Comparison of ENCODE assay signal across 10 cellular contexts in the genomic region with DNA sequence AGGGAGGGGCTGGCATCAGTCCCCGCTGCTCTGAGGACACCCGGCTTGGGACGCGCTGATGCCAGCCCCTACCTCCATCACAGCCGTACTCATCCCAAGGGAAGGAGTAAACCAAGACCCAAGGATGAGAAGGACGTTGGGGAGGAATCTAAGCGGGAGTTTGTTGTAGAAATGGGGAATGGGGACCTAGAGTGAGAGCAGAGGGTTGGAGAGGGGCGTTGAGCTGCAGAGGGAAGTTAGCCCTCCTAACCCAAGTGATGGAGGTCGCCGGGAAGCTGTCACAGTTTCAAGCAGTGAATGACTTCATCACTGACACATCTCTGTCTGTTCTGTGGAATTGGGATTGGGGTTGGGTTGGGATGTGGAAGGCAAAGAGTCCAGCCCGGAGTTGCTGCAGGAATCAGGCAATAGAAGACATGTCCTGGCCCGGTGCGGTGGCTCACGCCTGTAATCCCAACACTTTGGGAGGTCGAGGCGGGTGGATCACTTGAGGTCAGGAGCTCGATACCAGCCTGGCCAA. TPM values are rescaled to one million over a fixed set of nuclear protein-coding genes. Genes with fewer than 3 reads are reported as not detected.
A peak's percentile ranks its signal among the peaks of the same experiment; 100 is the strongest.
DNase-seq lines count a peak whose midpoint lies in the region; ATAC-seq, FAIRE-seq and TF ChIP-seq lines count a peak whose summit lies in the region.
"Had no signal": no experiment of that assay in that cellular context is flagged by ENCODE, and none has a peak within 500 bp of the region (broad histone marks: within the 10 kb centered on the region; RNA-seq: fewer than 3 reads in every experiment).

No MANE protein-coding gene starts in this region.

- no peaks in the 10 kb centered on the region for H3K27me3 ChIP-seq in OCI-LY1 (ENCODE audit: insufficient read depth, low read length)
- peaks cover 0 to 35% (median 17%) of the 10 kb centered on the region in 4 experiments; a peak in 5 of 7 replicates for H3K27me3 ChIP-seq in H1 (replicated peaks in 1 of 4; ENCODE audit: control insufficient read depth in 3 of 4, extremely low read depth in 1 of 4, insufficient read depth in 3 of 4, low read length in 3 of 4)

- H3K4me2 ChIP-seq in OCI-LY1 (ENCODE audit: low read length) (peak overlapping the region; percentile 85), H1 (ENCODE audit: insufficient read depth in 1 of 2, low read depth in 2 of 2, low read length in 2 of 2) (peak overlapping the region; percentile 79 to 87)

- ATAC-seq in natural killer cell (no peak), HG03354 (IDR thresholded peaks at IDR 0.05; ENCODE audit: poor library complexity, severe bottlenecking, unreplicated experiment) (no peak), GM19452 (IDR thresholded peaks at IDR 0.05; ENCODE audit: unreplicated experiment) (no peak)

- DNase-seq in CD14-positive monocyte (ENCODE audit: low spot score): no peak
- DNase-seq in H1 (ENCODE audit: low read depth in 1 of 2, low spot score in 2 of 2): peak in 1 of 2 experiments; percentile 47
- DNase-seq in natural killer cell: no peak
- no peak for DNase-seq in DMS79 (lab: John Stamatoyannopoulos, UW)
- DNase-seq in amniotic stem cell (lab: John Stamatoyannopoulos, UW): no peak
- DNase-seq: NCI-H2227 treated with DMSO at 0.1 percent for 48 hours had no signal

- no peak overlapping the region for H3K56ac ChIP-seq in H1 (replicated peaks; ENCODE audit: insufficient read length, low read depth, low read length)

- H3K36me3 Mint-ChIP-seq in CD14-positive monocyte (peaks cover 21 to 24% of the 10 kb centered on the region in 2 donors), natural killer cell (no peaks in the 10 kb centered on the region)

- H3K9me2 ChIP-seq in OCI-LY1 (ENCODE audit: low read depth, low read length): no peaks in the 10 kb centered on the region

- TF ChIP-seq CTCF in CD14-positive monocyte (IDR thresholded peaks at IDR 0.05) (no peak), OCI-LY1 (IDR thresholded peaks at IDR 0.05; ENCODE audit: low read length) (no peak), H1 (IDR thresholded peaks at IDR 0.05; ENCODE audit: control extremely low read depth in 1 of 3, insufficient read depth in 1 of 3, low read depth in 1 of 3, low read length in 3 of 3) (no peak), natural killer cell (IDR thresholded peaks at IDR 0.05) (no peak)

- FAIRE-seq in H1 (lab: Jason Lieb, UNC): no peak
- FAIRE-seq: islet of Langerhans had no signal

- H3K4ac ChIP-seq in H1 (replicated peaks; ENCODE audit: insufficient read length, low read depth, low read length): no peak overlapping the region

- peak overlapping the region; percentile 78 for H3K18ac ChIP-seq in H1 (ENCODE audit: extremely low read depth, low read length)

- H2AFZ ChIP-seq in OCI-LY1 (ENCODE audit: low read length) (no peak overlapping the region), H1 (ENCODE audit: low read length) (peak overlapping the region; percentile 90)

- H3K79me1 ChIP-seq in H1 (ENCODE audit: low read depth, low read length): no peaks in the 10 kb centered on the region

- H3K23me2 ChIP-seq in H1 (ENCODE audit: low read depth, low read length): peaks cover 10% of the 10 kb centered on the region

- WGBS in H1 (ENCODE audit: extremely low coverage in 1 of 2, insufficient coverage in 1 of 2, insufficient read length in 1 of 2, insufficient replicate concordance in 2 of 2, low coverage in 1 of 2, low lambda C conversion rate in 2 of 2, missing lambda C conversion rate in 1 of 2), 2 experiments: 45% methylated on average over 17 of the region's 17 CpGs; no CpG with 5 or more reads in 1 of the 2 experiments

- H3K36me3 ChIP-seq in OCI-LY1 (ENCODE audit: insufficient read depth, low read length) (no peaks in the 10 kb centered on the region), H1 (ENCODE audit: control insufficient read depth in 2 of 4, insufficient read depth in 4 of 4, low read length in 3 of 4) (no peaks in the 10 kb centered on the region)

- H3K14ac ChIP-seq in H1 (ENCODE audit: insufficient read length): no peak overlapping the region

- no peak overlapping the region for H3K23ac ChIP-seq in H1 (ENCODE audit: insufficient read length)

- peak overlapping the region; percentile 75; the same call in 1 of the 2 replicates for H2BK15ac ChIP-seq in H1 (ENCODE audit: low read length)

- no peak overlapping the region for H2BK5ac ChIP-seq in H1 (ENCODE audit: low read depth, low read length)

- no peak overlapping the region for H4K91ac ChIP-seq in H1 (replicated peaks; ENCODE audit: insufficient read length, low read length)

- no peak overlapping the region; the same call in 1 of the 2 replicates for H4K8ac ChIP-seq in H1 (ENCODE audit: extremely low read depth, insufficient read depth, low read length)

- POLR2A ChIA-PET in H1 (lab: Charles Lee; ENCODE audit: partially characterized antibody): interaction anchor here (0.6 to 2.5 kb wide), 5 partner anchors 9 to 83 kb away, joined by 3 to 13 read pairs (median 3); no protein-coding TSS in a partner anchor

- no peak for TF ChIP-seq RAD21 in H1 (IDR thresholded peaks at IDR 0.05 in 1 of 2, conservative IDR thresholded peaks at IDR 0.05 in 1 of 2; ENCODE audit: low read depth in 2 of 2, low read length in 2 of 2)

- peak overlapping the region; percentile 74; the same call in 1 of the 2 replicates for H3K9ac ChIP-seq in OCI-LY1 (ENCODE audit: low read length)
- H3K9ac ChIP-seq in H1 (replicated peaks in 1 of 4; ENCODE audit: extremely low read depth in 1 of 4, low read depth in 3 of 4, low read length in 3 of 4): no peak overlapping the region; a peak in 1 of 7 replicates

- H4K20me1 ChIP-seq in OCI-LY1 (ENCODE audit: insufficient read depth, low read length) (no peaks in the 10 kb centered on the region), H1 (replicated peaks in 1 of 2; ENCODE audit: control insufficient read depth in 1 of 2, insufficient read depth in 2 of 2, low read length in 2 of 2) (no peaks in the 10 kb centered on the region)

- no peak overlapping the region for H2BK20ac ChIP-seq in H1 (ENCODE audit: low read length)

- H3K4me1 ChIP-seq in OCI-LY1 (ENCODE audit: insufficient read depth, low read length, severe bottlenecking) (peaks cover 24% of the 10 kb centered on the region), H1 (replicated peaks in 1 of 4; ENCODE audit: control insufficient read depth in 3 of 4, insufficient read depth in 4 of 4, low read length in 3 of 4) (peaks cover 0 to 15% (median 5%) of the 10 kb centered on the region in 4 experiments; a peak in 5 of 7 replicates)

- peak overlapping the region; percentile 50; the same call in 1 of the 2 replicates for H2BK12ac ChIP-seq in H1 (ENCODE audit: low read depth, low read length)

- no peak overlapping the region for H3K27ac ChIP-seq in OCI-LY1 (ENCODE audit: low read depth, low read length, poor library complexity, severe bottlenecking)
- no peak overlapping the region for H3K27ac ChIP-seq in H1 (ENCODE audit: low read depth, low read length)

- H4K5ac ChIP-seq in H1 (ENCODE audit: insufficient read length, low read depth, low read length): no peak overlapping the region

- TF ChIP-seq POLR2A in H1 (IDR thresholded peaks at IDR 0.05; ENCODE audit: control extremely low read depth in 1 of 2, low read depth in 2 of 2, low read length in 2 of 2): no peak

- CTCF ChIA-PET in H1 (lab: Charles Lee; ENCODE audit: partially characterized antibody): interaction anchor here (0.6 to 3.7 kb wide), 6 partner anchors 12 to 158 kb away, joined by 3 to 14 read pairs (median 4); a partner anchor contains a TSS

- peaks cover 0 to 2% (median 0%) of the 10 kb centered on the region in 3 donors for H3K27me3 Mint-ChIP-seq in CD14-positive monocyte (ENCODE audit: low read depth in 3 of 3)
- no peaks in the 10 kb centered on the region for H3K27me3 Mint-ChIP-seq in natural killer cell (ENCODE audit: low read depth in 2 of 2)

- H3K4me3 ChIP-seq in OCI-LY1 (ENCODE audit: low read depth, low read length, poor library complexity, severe bottlenecking) (peak overlapping the region; percentile 68), H1 (ENCODE audit: extremely low read depth in 1 of 4, insufficient read depth in 2 of 4, low read depth in 3 of 4, low read length in 4 of 4) (peak overlapping the region; percentile 56 to 74 (median 72))

- H3K27ac Mint-ChIP-seq in CD14-positive monocyte (peak overlapping the region; percentile 68 to 97 (median 96)), natural killer cell (peak overlapping the region; percentile 82 to 97)

- H3K9me3 ChIP-seq in OCI-LY1 (ENCODE audit: low read length) (no peaks in the 10 kb centered on the region), H1 (ENCODE audit: insufficient read depth in 2 of 2, low read depth in 1 of 2, low read length in 1 of 2) (no peaks in the 10 kb centered on the region)

- H3K4me3 Mint-ChIP-seq in CD14-positive monocyte (peak overlapping the region; percentile 68 to 93), natural killer cell (peak overlapping the region; percentile 88)

- H2AK5ac ChIP-seq in H1 (ENCODE audit: low read depth, low read length): no peak overlapping the region

- intact Hi-C loops in CD14-positive monocyte (cut with micrococcal nuclease) (loop anchor here in 1 of 2 donors (2.0 kb wide), 1 partner anchor 155 kb away; no protein-coding TSS in a partner anchor), natural killer cell (cut with micrococcal nuclease) (loop anchor here (2.0 to 10.0 kb wide), 3 partner anchors 54 to 579 kb away; a partner anchor contains a TSS)

- peaks cover 81% of the 10 kb centered on the region for H3K4me1 Mint-ChIP-seq in CD14-positive monocyte
- peaks cover 74 to 83% of the 10 kb centered on the region in 2 donors for H3K4me1 Mint-ChIP-seq in natural killer cell

- no peak overlapping the region for H2BK120ac ChIP-seq in H1 (replicated peaks; ENCODE audit: low read depth, low read length)

- H3F3A ChIP-seq in OCI-LY1 (ENCODE audit: insufficient read depth, low read length): no peaks in the 10 kb centered on the region

- H3K79me2 ChIP-seq in OCI-LY1 (ENCODE audit: insufficient read depth, low read length) (no peaks in the 10 kb centered on the region), H1 (ENCODE audit: control insufficient read depth in 1 of 2, insufficient read depth in 2 of 2, low read length in 2 of 2) (no peaks in the 10 kb centered on the region)

- H3K9me3 Mint-ChIP-seq in CD14-positive monocyte (peaks cover 0 to 5% (median 0%) of the 10 kb centered on the region in 7 donors), natural killer cell (no peaks in the 10 kb centered on the region)

- no peak for TF ChIP-seq EP300 in H1 (IDR thresholded peaks at IDR 0.05; ENCODE audit: borderline replicate concordance in 1 of 2, low read depth in 2 of 2, low read length in 2 of 2)

RNA-seq across cellular contexts. Expression of a gene that starts 0.8 kb away (rescaled TPM):
- 10 to 100 TPM; 29.1 to 42.3 TPM for polyA plus RNA-seq in CD14-positive monocyte
- 6.9 and 7.2 TPM in 2 replicates for total RNA-seq in H1 (2021; fragmentation: NEBNext Ultra II Directional; extraction: Animal tissue kit (Norgen Biotek cat#: 25700))
- polyA plus RNA-seq in H1 (2011; rRNA removed): 2.8 and 3.3 TPM in 2 replicates
- polyA plus RNA-seq in H1 (2011; cell fraction: cytosol; rRNA removed): 3.4 TPM
- 4.5 TPM for polyA plus RNA-seq in H1 (2011; cell fraction: nucleus; rRNA removed)
- 3.5 to 4.1 TPM (median 3.7 TPM) in 4 replicates for polyA plus RNA-seq in H1 (2012, experiment 1 of 2)
- 0.94 TPM for polyA plus RNA-seq in H1 (2012, experiment 2 of 2)
- polyA plus RNA-seq in H1 (2013, experiment 1 of 2): 5.8 TPM
- 6.1 TPM for polyA plus RNA-seq in H1 (2013, experiment 2 of 2)
- 6.6 and 14.3 TPM in 2 replicates for polyA minus RNA-seq in H1 (2011; rRNA and poly(A)+ RNA removed)
- polyA minus RNA-seq in H1 (2011; cell fraction: cytosol; rRNA and poly(A)+ RNA removed): 6.1 TPM
- 10.0 TPM for polyA minus RNA-seq in H1 (2011; cell fraction: nucleus; rRNA and poly(A)+ RNA removed)
- total RNA-seq in natural killer cell: 10 to 100 TPM; 74.1 to 97.4 (median 86.9) TPM
